Comparison of ENCODE assay signal across 13 cellular contexts in the genomic region with DNA sequence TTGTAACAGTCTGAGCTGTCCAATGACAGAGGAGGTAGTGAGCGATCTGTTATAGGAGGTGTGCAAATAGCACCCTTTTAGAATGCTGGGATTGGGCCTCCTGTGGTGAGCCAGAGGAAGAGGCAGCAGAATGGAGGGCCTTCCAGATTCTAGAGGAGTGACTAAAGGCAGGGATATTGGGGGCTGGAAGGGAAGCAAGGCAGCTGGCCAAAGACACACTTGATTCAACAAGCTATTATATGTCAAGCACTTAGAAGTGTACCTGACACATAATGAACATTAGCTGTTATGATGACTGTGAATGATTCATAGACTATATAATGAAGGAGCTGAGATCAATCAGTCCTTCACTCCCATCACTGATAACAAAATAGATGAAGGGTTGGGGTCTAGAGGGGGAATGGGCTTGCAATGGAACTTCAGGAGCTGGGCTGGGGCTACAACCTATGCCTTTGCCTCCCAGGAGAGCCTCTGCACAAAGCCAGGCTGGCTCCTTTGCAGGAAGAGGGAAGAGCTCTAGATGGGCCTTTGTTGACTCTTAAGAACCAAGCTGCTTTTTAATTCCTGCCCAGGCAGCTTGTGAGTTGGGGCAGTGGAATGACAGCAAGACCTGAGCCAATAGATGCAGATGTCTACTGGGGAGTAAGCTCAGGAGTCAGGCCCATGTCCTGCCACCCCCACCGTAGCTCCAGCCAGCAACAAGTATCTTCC. TPM values are rescaled to one million over a fixed set of nuclear protein-coding genes. Genes with fewer than 3 reads are reported as not detected.
DNase-seq lines count a peak whose midpoint lies in the region; ATAC-seq and TF ChIP-seq lines count a peak whose summit lies in the region.
"Had no signal": no experiment of that assay in that cellular context is flagged by ENCODE, and none has a peak within 500 bp of the region (broad histone marks: within the 10 kb centered on the region; RNA-seq: fewer than 3 reads in every experiment).

No MANE protein-coding gene starts in this region.

- no peaks in the 10 kb centered on the region for H3K9me3 Mint-ChIP-seq in T-helper 1 cell treated with Interleukin-12 subunit alpha and Interleukin-12 subunit beta and Interleukin-4 antibody, amounts not matched to agents 30 μg/mL and 1 μg/mL, for 36 hours
- H3K9me3 Mint-ChIP-seq in IgD-negative memory B cell, result no peaks in the 10 kb centered on the region
- no peaks in the 10 kb centered on the region for H3K9me3 Mint-ChIP-seq in WTC11
- H3K9me3 Mint-ChIP-seq in neural crest cell, result no peaks in the 10 kb centered on the region
- H3K9me3 Mint-ChIP-seq in endodermal cell, result no peaks in the 10 kb centered on the region

- 94 to 100% methylated on average over 1 to 2 of the region's 2 CpGs for WGBS in endodermal cell (ENCODE audit: insufficient coverage in 1 of 2, insufficient read length in 1 of 2), 2 experiments

- TF ChIP-seq CTCF in WTC11 (IDR thresholded peaks at IDR 0.05) (no peak), neural crest cell (conservative IDR thresholded peaks at IDR 0.05) (no peak), endodermal cell (conservative IDR thresholded peaks at IDR 0.05) (no peak), GM10248 (IDR thresholded peaks at IDR 0.05; ENCODE audit: control extremely low read depth, extremely low read depth, low read depth, missing control alignments) (no peak)

- POLR2A ChIA-PET in WTC11 (lab: Charles Lee), result interaction anchor here (0.7 to 1.2 kb wide), 3 partner anchors 10 to 186 kb away, joined by 3 to 4 read pairs (median 3); a partner anchor contains a TSS
- POLR2A ChIA-PET in GM10248 (lab: Yijun Ruan, JAX), result interaction anchor here (0.7 kb wide), 1 partner anchor 12 kb away, joined by 3 read pairs; no protein-coding TSS in a partner anchor

- no peak for DNase-seq in T-helper 1 cell
- no peak for DNase-seq in WTC11 (ENCODE audit: low spot score)
- no peak for DNase-seq in neural crest cell (ENCODE audit: low read depth, low spot score)
- no peak for DNase-seq in endodermal cell
- no peak for DNase-seq in GM10248 (ENCODE audit: extremely low spot score)
- no peak for DNase-seq in stimulated activated CD4-positive, alpha-beta T cell treated with anti-CD3 and anti-CD28 coated beads, Interleukin-15, amount 100 ng/mL, for 24 hours
- DNase-seq: EL, T1000 had no signal

- ATAC-seq in WTC11, result no peak
- ATAC-seq: sciatic nerve had no signal

- H3K36me3 Mint-ChIP-seq in T-helper 1 cell treated with Interleukin-12 subunit alpha and Interleukin-12 subunit beta and Interleukin-4 antibody, amounts not matched to agents 30 μg/mL and 1 μg/mL, for 36 hours (ENCODE audit: low read depth), result peaks cover 57% of the 10 kb centered on the region
- H3K36me3 Mint-ChIP-seq in IgD-negative memory B cell, result peaks cover 9% of the 10 kb centered on the region
- H3K36me3 Mint-ChIP-seq in WTC11, result peaks cover 9% of the 10 kb centered on the region; the same call in 1 of the 2 replicates
- no peaks in the 10 kb centered on the region for H3K36me3 Mint-ChIP-seq in neural crest cell (ENCODE audit: low read depth)
- peaks cover 4% of the 10 kb centered on the region for H3K36me3 Mint-ChIP-seq in endodermal cell (ENCODE audit: low read depth)

- H3K27ac ChIP-seq in endodermal cell (ENCODE audit: low read depth, low read length), result no peak overlapping the region
- H3K27ac ChIP-seq: thyroid gland had no signal

- no peaks in the 10 kb centered on the region for H3K4me1 ChIP-seq in endodermal cell (ENCODE audit: control insufficient read depth, insufficient read depth, low read length)

- H3K27me3 ChIP-seq in endodermal cell (ENCODE audit: control insufficient read depth, insufficient read depth, low read length, poor library complexity, severe bottlenecking), result no peaks in the 10 kb centered on the region
- H3K27me3 ChIP-seq: thyroid gland had no signal

- no peak overlapping the region for H3K27ac Mint-ChIP-seq in T-helper 1 cell treated with Interleukin-12 subunit alpha and Interleukin-12 subunit beta and Interleukin-4 antibody, amounts not matched to agents 30 μg/mL and 1 μg/mL, for 36 hours
- no peak overlapping the region for H3K27ac Mint-ChIP-seq in IgD-negative memory B cell
- 0 out of 2 replicates have a peak overlapping the region, but pooled peaks have one; percentile 8 for H3K27ac Mint-ChIP-seq in WTC11
- H3K27ac Mint-ChIP-seq in neural crest cell (ENCODE audit: unreplicated experiment), result no peak overlapping the region
- H3K27ac Mint-ChIP-seq in endodermal cell, result no peak overlapping the region

- no peak overlapping the region for H3K4me3 ChIP-seq in endodermal cell (ENCODE audit: low read length)
- H3K4me3 ChIP-seq: thyroid gland had no signal

- no peaks in the 10 kb centered on the region for H3K9me3 ChIP-seq in endodermal cell (ENCODE audit: control insufficient read depth, low read length)
- H3K9me3 ChIP-seq: thyroid gland had no signal

- peaks cover 51% of the 10 kb centered on the region for H3K4me1 Mint-ChIP-seq in T-helper 1 cell treated with Interleukin-12 subunit alpha and Interleukin-12 subunit beta and Interleukin-4 antibody, amounts not matched to agents 30 μg/mL and 1 μg/mL, for 36 hours (ENCODE audit: low read depth)
- H3K4me1 Mint-ChIP-seq in IgD-negative memory B cell (peaks cover 6 to 21% (median 18%) of the 10 kb centered on the region in 3 donors), WTC11 (peaks cover 26% of the 10 kb centered on the region), neural crest cell (peaks cover 23% of the 10 kb centered on the region), endodermal cell (peaks cover 18% of the 10 kb centered on the region)

- no peaks in the 10 kb centered on the region for H3K36me3 ChIP-seq in endodermal cell (ENCODE audit: control insufficient read depth, insufficient read depth, low read length)

- CTCF ChIA-PET in WTC11 (lab: Charles Lee) (interaction anchor here (1.1 to 4.5 kb wide), 3 partner anchors 10 to 164 kb away, joined by 3 to 23 read pairs (median 4); no protein-coding TSS in a partner anchor), GM10248 (lab: Yijun Ruan, JAX) (interaction anchor here (1.0 to 12.4 kb wide), 4 partner anchors 12 to 164 kb away, joined by 3 to 135 read pairs (median 4); a partner anchor contains a TSS)

- H3K4me3 Mint-ChIP-seq in T-helper 1 cell treated with Interleukin-12 subunit alpha and Interleukin-12 subunit beta and Interleukin-4 antibody, amounts not matched to agents 30 μg/mL and 1 μg/mL, for 36 hours, result peak overlapping the region; percentile 74
- H3K4me3 Mint-ChIP-seq in IgD-negative memory B cell, result peak overlapping the region in 3 of 4 donors; percentile 17 to 66 (median 65)
- H3K4me3 Mint-ChIP-seq in WTC11, result no peak overlapping the region
- H3K4me3 Mint-ChIP-seq in neural crest cell, result peak overlapping the region; percentile 18
- no peak overlapping the region for H3K4me3 Mint-ChIP-seq in endodermal cell

- H3K9ac ChIP-seq in endodermal cell (ENCODE audit: extremely low read depth, low read length, poor library complexity, severe bottlenecking), result no peak overlapping the region

- H3K27me3 Mint-ChIP-seq in T-helper 1 cell treated with Interleukin-12 subunit alpha and Interleukin-12 subunit beta and Interleukin-4 antibody, amounts not matched to agents 30 μg/mL and 1 μg/mL, for 36 hours (ENCODE audit: low read depth), result no peaks in the 10 kb centered on the region
- no peaks in the 10 kb centered on the region for H3K27me3 Mint-ChIP-seq in IgD-negative memory B cell
- H3K27me3 Mint-ChIP-seq in WTC11 (ENCODE audit: low read depth), result no peaks in the 10 kb centered on the region; the same call in 1 of the 2 replicates
- H3K27me3 Mint-ChIP-seq in neural crest cell (ENCODE audit: low read depth), result no peaks in the 10 kb centered on the region
- H3K27me3 Mint-ChIP-seq in endodermal cell (ENCODE audit: insufficient read depth), result peaks cover 5% of the 10 kb centered on the region

TF ChIP-seq in WTC11, 78 proteins besides CTCF, POLR2A, EP300 and RAD21:
- TF ChIP-seq ZNF396 (CRISPR knock-in tag; IDR thresholded peaks at IDR 0.05; ENCODE audit: borderline replicate concordance), result no peak

RNA-seq across cellular contexts. Expression of a gene that starts 2.3 kb away (rescaled TPM):
- 20.8 TPM for polyA plus RNA-seq in IgD-negative memory B cell
- 17.5 to 18.6 TPM (median 18.0 TPM) in 3 replicates for total RNA-seq in WTC11 (2021)
- total RNA-seq in neural crest cell, result 28.0 and 30.9 TPM in 2 replicates
- total RNA-seq in endodermal cell, result 10 to 100 TPM; 19.9 to 28.5 TPM
- polyA plus RNA-seq in endodermal cell (2013, experiment 1 of 2), result 22.8 TPM
- 22.0 TPM for polyA plus RNA-seq in endodermal cell (2013, experiment 2 of 2)

RNA-seq across cellular contexts. Expression of a gene that starts 10.2 kb away (rescaled TPM):
- polyA plus RNA-seq in IgD-negative memory B cell, result 10.7 TPM
- total RNA-seq in WTC11 (2021), result 3.1 to 4.0 TPM (median 3.4 TPM) in 3 replicates
- 3.2 and 4.1 TPM in 2 replicates for total RNA-seq in neural crest cell
- total RNA-seq in endodermal cell, result 1 to 10 TPM; 1.7 to 2.3 TPM
- polyA plus RNA-seq in endodermal cell (2013, experiment 1 of 2), result 2.8 TPM
- 2.6 TPM for polyA plus RNA-seq in endodermal cell (2013, experiment 2 of 2)

RNA-seq across cellular contexts. Expression of a gene that starts 55.0 kb away (rescaled TPM):
- polyA plus RNA-seq in IgD-negative memory B cell, result not detected
- total RNA-seq in WTC11 (2021) (not detected in 3 replicates), neural crest cell (not detected in 2 replicates), endodermal cell (not detected)
- polyA plus RNA-seq in endodermal cell (2013, experiment 1 of 2), result 0.18 TPM
- polyA plus RNA-seq in endodermal cell (2013, experiment 2 of 2), result not detected
- total RNA-seq: OCI-LY7, sciatic nerve, thyroid gland had no signal

Comparison
In these comparisons a context has a peak if more than half of its experiments do, and no peak if none do; other contexts are left out.
1. H3K4me3 Mint-ChIP-seq: peak in T-helper 1 cell treated with Interleukin-12 subunit alpha and Interleukin-12 subunit beta and Interleukin-4 antibody, amounts not matched to agents 30 μg/mL and 1 μg/mL, for 36 hours (single experiment), IgD-negative memory B cell (3 of 4) and neural crest cell (single experiment); none in WTC11 (single experiment) and endodermal cell (single experiment).